ENCODE assay signal across 9 cellular contexts in the genomic region with DNA sequence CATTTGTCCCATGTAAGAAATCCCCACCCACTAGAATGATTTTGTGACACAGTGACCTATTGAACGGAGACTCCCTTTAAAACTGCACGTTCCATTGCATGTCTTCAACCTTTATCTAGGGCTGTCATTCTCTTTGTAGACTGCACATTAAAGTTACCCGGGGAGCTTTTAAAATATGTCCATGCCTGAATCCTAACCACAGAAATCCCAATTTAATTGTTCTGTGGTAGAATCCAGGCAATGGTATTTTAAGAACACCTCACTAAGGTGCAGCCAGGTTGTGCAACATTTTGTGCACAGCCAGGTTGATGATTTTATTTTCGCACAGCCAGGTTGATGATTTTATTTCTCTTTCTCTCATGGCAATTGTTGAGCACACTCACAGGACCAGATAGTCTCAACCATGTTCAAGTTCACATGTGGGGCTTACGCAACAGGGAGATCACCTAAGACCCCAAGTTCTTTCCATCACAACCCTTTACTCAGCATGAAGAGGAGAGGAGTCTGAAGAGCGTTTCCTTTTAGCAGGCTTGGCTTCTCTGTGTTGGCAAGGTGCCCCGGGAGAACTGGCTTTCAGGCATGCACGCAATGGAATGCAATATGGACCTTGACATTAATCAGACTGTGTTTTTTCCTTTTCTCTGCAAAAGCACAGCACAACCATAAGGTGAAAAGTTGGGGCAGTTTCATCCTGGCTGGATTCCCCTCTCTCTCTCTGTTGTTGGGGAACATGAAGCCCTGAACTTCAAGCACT.
DNase-seq lines count a peak whose midpoint lies in the region; ATAC-seq and TF ChIP-seq lines count a peak whose summit lies in the region.
"Had no signal": no experiment of that assay in that cellular context is flagged by ENCODE, and none has a peak within 500 bp of the region (broad histone marks: within the 10 kb centered on the region; RNA-seq: fewer than 3 reads in every experiment).

No MANE protein-coding gene starts in this region.

- H3K27me3 ChIP-seq in psoas muscle (ENCODE audit: insufficient read depth in 3 of 3, low read length in 2 of 3): no peaks in the 10 kb centered on the region
- H3K27me3 ChIP-seq in effector memory CD4-positive, alpha-beta T cell (replicated peaks; ENCODE audit: control insufficient read depth, insufficient read depth, low read length, poor library complexity, severe bottlenecking): no peaks in the 10 kb centered on the region

- no peaks in the 10 kb centered on the region for H3K9me3 ChIP-seq in psoas muscle
- no peaks in the 10 kb centered on the region for H3K9me3 ChIP-seq in effector memory CD4-positive, alpha-beta T cell (ENCODE audit: control insufficient read depth, low read length)

- no peak overlapping the region for H3K4me3 ChIP-seq in psoas muscle
- H3K4me3 ChIP-seq in effector memory CD4-positive, alpha-beta T cell (ENCODE audit: insufficient read depth, low read depth, low read length, poor library complexity, severe bottlenecking): no peak overlapping the region
- H3K4me3 ChIP-seq: skin epidermis had no signal

- ATAC-seq in SK-N-SH treated with all-trans-retinoic acid at 6 μM for 48 hours (peak; percentile 91), psoas muscle (no peak), HG02763 (IDR thresholded peaks at IDR 0.05; ENCODE audit: unreplicated experiment) (no peak), GM18517 (IDR thresholded peaks at IDR 0.05; ENCODE audit: unreplicated experiment) (no peak)

- H3K36me3 ChIP-seq in psoas muscle (ENCODE audit: insufficient read depth in 1 of 2, low read depth in 1 of 2): no peaks in the 10 kb centered on the region
- no peaks in the 10 kb centered on the region for H3K36me3 ChIP-seq in effector memory CD4-positive, alpha-beta T cell (ENCODE audit: control insufficient read depth, insufficient read depth, low read length)

- no peaks in the 10 kb centered on the region for H3K4me1 ChIP-seq in psoas muscle
- no peaks in the 10 kb centered on the region for H3K4me1 ChIP-seq in effector memory CD4-positive, alpha-beta T cell (ENCODE audit: control insufficient read depth, insufficient read depth, low read length, poor library complexity, severe bottlenecking)

- WGBS in psoas muscle, 3 donors: 54 to 56% (median 55%) methylated on average over 8 of the region's 8 CpGs

- no peak overlapping the region for H3K27ac ChIP-seq in psoas muscle
- H3K27ac ChIP-seq in effector memory CD4-positive, alpha-beta T cell (ENCODE audit: insufficient read depth, low read length, poor library complexity, severe bottlenecking): no peak overlapping the region
- H3K27ac ChIP-seq: skin epidermis had no signal

- intact Hi-C loops in psoas muscle (cut with DNase I): no loop called here

- TF ChIP-seq CTCF in psoas muscle (IDR thresholded peaks at IDR 0.05): no peak

- DNase-seq in EH (ENCODE audit: low read depth) (peak; percentile 88), glomerular visceral epithelial cell (ENCODE audit: extremely low spot score) (peak; percentile 47), psoas muscle (peak; percentile 38 to 48)
- no peak for DNase-seq in stimulated activated CD4-positive, alpha-beta T cell treated with anti-CD3 and anti-CD28 coated beads, Interleukin-4, amount 100 ng/mL, for 24 hours
- DNase-seq in effector memory CD4-positive, alpha-beta T cell: no peak

TF ChIP-seq in SK-N-SH treated with all-trans-retinoic acid at 6 μM for 48 hours, 23 proteins besides CTCF, POLR2A, EP300 and RAD21:
- TF ChIP-seq, protein P1, sequence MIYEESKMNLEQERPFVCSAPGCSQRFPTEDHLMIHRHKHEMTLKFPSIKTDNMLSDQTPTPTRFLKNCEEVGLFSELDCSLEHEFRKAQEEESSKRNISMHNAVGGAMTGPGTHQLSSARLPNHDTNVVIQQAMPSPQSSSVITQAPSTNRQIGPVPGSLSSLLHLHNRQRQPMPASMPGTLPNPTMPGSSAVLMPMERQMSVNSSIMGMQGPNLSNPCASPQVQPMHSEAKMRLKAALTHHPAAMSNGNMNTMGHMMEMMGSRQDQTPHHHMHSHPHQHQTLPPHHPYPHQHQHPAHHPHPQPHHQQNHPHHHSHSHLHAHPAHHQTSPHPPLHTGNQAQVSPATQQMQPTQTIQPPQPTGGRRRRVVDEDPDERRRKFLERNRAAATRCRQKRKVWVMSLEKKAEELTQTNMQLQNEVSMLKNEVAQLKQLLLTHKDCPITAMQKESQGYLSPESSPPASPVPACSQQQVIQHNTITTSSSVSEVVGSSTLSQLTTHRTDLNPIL (CRISPR knock-in tag; IDR thresholded peaks at IDR 0.05; ENCODE audit: low read depth): no peak
- TF ChIP-seq CSDC2 (CRISPR knock-in tag; IDR thresholded peaks at IDR 0.05): no peak
- no peak for TF ChIP-seq GLIS3 (CRISPR knock-in tag; IDR thresholded peaks at IDR 0.05)
- TF ChIP-seq SNAI2 (CRISPR knock-in tag; IDR thresholded peaks at IDR 0.05): no peak
- TF ChIP-seq PPARA (CRISPR knock-in tag; IDR thresholded peaks at IDR 0.05; ENCODE audit: borderline replicate concordance): no peak
- TF ChIP-seq ZFP3 (CRISPR knock-in tag; IDR thresholded peaks at IDR 0.05): no peak

Comparison
In these comparisons a context has a peak if more than half of its experiments do, and no peak if none do; other contexts are left out.
1. DNase-seq: peak in EH (single experiment), glomerular visceral epithelial cell (single experiment) and psoas muscle (2 of 2); none in stimulated activated CD4-positive, alpha-beta T cell treated with anti-CD3 and anti-CD28 coated beads, Interleukin-4, amount 100 ng/mL, for 24 hours (single experiment) and effector memory CD4-positive, alpha-beta T cell (0 of 3).